ENCODE assay signal across 29 cellular contexts in genomic region chr10:79884006-79884405, GRCh38. TPM values are rescaled to one million over a fixed set of nuclear protein-coding genes. Genes with fewer than 3 reads are reported as not detected.
"Had no signal": no experiment of that assay in that cellular context is flagged by ENCODE, and none has a peak within 500 bp of the region (broad histone marks: within the 10 kb centered on the region; RNA-seq: fewer than 3 reads in every experiment).

No MANE protein-coding gene starts in this region.

- H3K27me3 ChIP-seq: tibial nerve had no signal

- H3K36me3 ChIP-seq: tibial nerve had no signal

- H2AFZ ChIP-seq: parathyroid adenoma had no signal

- ATAC-seq: effector memory CD8-positive, alpha-beta T cell; left colon; naive thymus-derived CD4-positive, alpha-beta T cell; psoas muscle had no signal

- H3K79me2 ChIP-seq: parathyroid adenoma had no signal

- H3K4me3 ChIP-seq: coronary artery, psoas muscle, tibial nerve had no signal

- H3K27ac ChIP-seq: coronary artery, parathyroid adenoma, psoas muscle, tibial nerve had no signal

- H3K9me3 ChIP-seq: psoas muscle, tibial nerve had no signal

- DNase-seq: activated CD4-positive, alpha-beta memory T cell treated with anti-CD3 and anti-CD28 coated beads, Interleukin-2, amount 10 ng/mL, durations not matched to agents 7 days and 5 days; activated CD4-positive, alpha-beta T cell treated with anti-CD3 and anti-CD28 coated beads, Interleukin-2, amount 10 ng/mL, durations not matched to agents 24 days and 14 days; activated CD4-positive, CD25-positive, alpha-beta regulatory T cell treated with anti-CD3 and anti-CD28 coated beads, Interleukin-2, amount 50 U/mL, for 72 hours; activated CD8-positive, alpha-beta memory T cell treated with anti-CD3 and anti-CD28 coated beads, Interleukin-2, amount 50 U/mL, for 48 hours; activated gamma-delta T cell treated with Interleukin-2 at 50 U/mL for 16 hours; activated naive CD4-positive, alpha-beta T cell treated with anti-CD3 and anti-CD28 coated beads, Interleukin-2, amount 50 U/mL, for 16 hours; activated T-cell treated with anti-CD3 and anti-CD28 coated beads, Interleukin-2, amount 50 U/mL, for 24 hours; amygdala; cerebellar nuclear complex; effector memory CD8-positive, alpha-beta T cell; erythroblast; foreskin fibroblast; head of caudate nucleus; hippocampal formation; left colon; mammary epithelial cell; midbrain; naive thymus-derived CD4-positive, alpha-beta T cell; occipital lobe; psoas muscle; stimulated activated CD4-positive, alpha-beta T cell treated with anti-CD3 and anti-CD28 coated beads, Interleukin-15, amount 100 ng/mL, for 24 hours; stimulated activated CD4-positive, alpha-beta T cell treated with anti-CD3 and anti-CD28 coated beads, Interleukin-2, amount 100 ng/mL, for 24 hours; stimulated activated naive CD4-positive, alpha-beta T cell; T-helper 2 cell had no signal

- H3K4me1 ChIP-seq: parathyroid adenoma, psoas muscle, tibial nerve had no signal

- FAIRE-seq: keratinocyte had no signal

- H3K9ac ChIP-seq: parathyroid adenoma had no signal

RNA-seq across cellular contexts. Expression of gene NUTM2E, which starts 57.5 kb away (rescaled TPM):
- total RNA-seq: fibroblast of lung had no signal
- polyA plus RNA-seq: fibroblast of lung; mammary epithelial cell; naive thymus-derived CD4-positive, alpha-beta T cell had no signal
